7 cellular contexts compared by ENCODE assay signal in genomic region chr6:154301-155092, GRCh38.
DNase-seq lines count a peak whose midpoint lies in the region; ATAC-seq, FAIRE-seq and TF ChIP-seq lines count a peak whose summit lies in the region.
"Not testable (repeated sequence)": the region's sequence is repeated elsewhere in the genome, so short reads cannot be mapped to it uniquely, and the experiment has no call there.

No MANE protein-coding gene starts in this region.

- H3K4ac ChIP-seq in trophoblast cell (ENCODE audit: low read depth, low read length) = not testable (repeated sequence)

- H4K20me1 ChIP-seq in GM12878 (ENCODE audit: control insufficient read depth, insufficient read depth) = not testable (repeated sequence)

- H4K12ac ChIP-seq in trophoblast cell (ENCODE audit: low read depth, low read length) = not testable (repeated sequence)

- H3K27me3 Mint-ChIP-seq in activated CD8-positive, alpha-beta memory T cell treated with anti-CD3 and anti-CD28 coated beads, Interleukin-2, amount 10 ng/mL, durations not matched to agents 7 days and 5 days = peaks cover 54% of the 10 kb centered on the region

- 0 out of 2 replicates have a peak overlapping the region, but pooled peaks have one; percentile 7 for H3K4me2 ChIP-seq in GM12878 (ENCODE audit: control insufficient read depth, insufficient read depth)
- not testable (repeated sequence) for H3K4me2 ChIP-seq in trophoblast cell (ENCODE audit: low read length)

- peak overlapping the region; percentile 1 for H3K4me3 Mint-ChIP-seq in activated CD8-positive, alpha-beta memory T cell treated with anti-CD3 and anti-CD28 coated beads, Interleukin-2, amount 10 ng/mL, durations not matched to agents 7 days and 5 days

- not testable (repeated sequence) for H4K8ac ChIP-seq in trophoblast cell (ENCODE audit: low read depth, low read length)

- not testable (repeated sequence) for H3K9me3 Mint-ChIP-seq in activated CD8-positive, alpha-beta memory T cell treated with anti-CD3 and anti-CD28 coated beads, Interleukin-2, amount 10 ng/mL, durations not matched to agents 7 days and 5 days (ENCODE audit: low read depth)

- TF ChIP-seq POLR2A in GM12878 (IDR thresholded peaks at IDR 0.05; ENCODE audit: low read depth, low read length) = not testable (repeated sequence)

- not testable (repeated sequence) for TF ChIP-seq RAD21 in GM12878 (IDR thresholded peaks at IDR 0.05; ENCODE audit: insufficient read depth, low read depth, low read length)

- H2AK5ac ChIP-seq in trophoblast cell (ENCODE audit: low read length) = not testable (repeated sequence)

- ATAC-seq in activated CD8-positive, alpha-beta memory T cell treated with anti-CD3 and anti-CD28 coated beads, Interleukin-2, amount 10 ng/mL, durations not matched to agents 7 days and 5 days = not testable (repeated sequence)
- ATAC-seq in GM12878 = peak; percentile 60

- H3K23ac ChIP-seq in trophoblast cell (ENCODE audit: low read length) = not testable (repeated sequence)

- RAD21 ChIA-PET in GM12878 (lab: Charles Lee; ENCODE audit: unreplicated experiment) = interaction anchor here (0.6 to 2.6 kb wide), 12 partner anchors 13 to 1316 kb away, joined by 3 to 24 read pairs (median 4); no protein-coding TSS in a partner anchor

- WGBS in GM12878 (ENCODE audit: insufficient coverage, insufficient replicate concordance, low lambda C conversion rate, missing lambda C conversion rate) = 0% methylated on average over 9 of the region's 9 CpGs
- no CpG with 5 or more reads among the region's 9 CpGs for WGBS in trophoblast cell (ENCODE audit: extremely low coverage, insufficient coverage, insufficient read length)

- not testable (repeated sequence) for H3K27me3 ChIP-seq in GM06990 (replicated peaks; ENCODE audit: control insufficient read depth, insufficient read depth, low read length); SJSA1 (replicated peaks); GM12878 (replicated peaks in 1 of 2; ENCODE audit: control insufficient read depth in 2 of 2, insufficient read depth in 2 of 2, low read length in 1 of 2); trophoblast cell (ENCODE audit: insufficient read depth, low read length)

- POLR2A ChIA-PET in GM12878 (lab: Charles Lee) = interaction anchor here (0.6 to 1.1 kb wide), 5 partner anchors 14 to 1840 kb away, joined by 3 to 6 read pairs (median 4); no protein-coding TSS in a partner anchor

- SMC1A ChIA-PET in GM12878 (lab: Charles Lee; ENCODE audit: uncharacterized antibody, unreplicated experiment) = interaction anchor here (1.2 to 5.1 kb wide), 7 partner anchors 14 to 506 kb away, joined by 3 to 39 read pairs (median 4); no protein-coding TSS in a partner anchor

- DNase-seq in GM06990 (ENCODE audit: extremely low read depth, insufficient read length) (peak; percentile 47), LHCN-M2 (ENCODE audit: low read depth) (peak; percentile 49), SJSA1 (ENCODE audit: low read depth in 1 of 2, low spot score in 2 of 2) (peak in 1 of 2 experiments; percentile 39), GM12878 (ENCODE audit: low read depth, low spot score) (peak; percentile 45), fibroblast of the aortic adventitia (ENCODE audit: low read depth) (peak; percentile 30), trophoblast cell (peak; percentile 87 to 89)
- peak; percentile 77 for DNase-seq in activated CD8-positive, alpha-beta memory T cell treated with anti-CD3 and anti-CD28 coated beads, Interleukin-2, amount 10 ng/mL, durations not matched to agents 7 days and 5 days

- not testable (repeated sequence) for H2BK5ac ChIP-seq in trophoblast cell (ENCODE audit: low read depth, low read length, poor library complexity)

- H3K14ac ChIP-seq in trophoblast cell (ENCODE audit: low read length) = not testable (repeated sequence)

- not testable (repeated sequence) for H3K36me3 ChIP-seq in GM06990 (ENCODE audit: control insufficient read depth, insufficient read depth, low read length); SJSA1; GM12878 (ENCODE audit: control insufficient read depth in 2 of 2, insufficient read depth in 2 of 2, low read length in 1 of 2); trophoblast cell (ENCODE audit: control insufficient read depth in 1 of 2, insufficient read depth in 2 of 2, low read length in 2 of 2)

- in situ Hi-C loops in GM12878 (cut with MboI) = not testable (repeated sequence)

- H2BK12ac ChIP-seq in trophoblast cell (ENCODE audit: low read length) = not testable (repeated sequence)

- not testable (repeated sequence) for H3K79me2 ChIP-seq in GM12878 (ENCODE audit: control insufficient read depth, insufficient read depth, low read length); trophoblast cell (ENCODE audit: control insufficient read depth, insufficient read depth, low read length, poor library complexity)

- H3K4me3 ChIP-seq in GM06990 (replicated peaks; ENCODE audit: low read depth, low read length); SJSA1; GM12878; fibroblast of the aortic adventitia (ENCODE audit: low read depth, low read length); trophoblast cell (ENCODE audit: low read depth, low read length): not testable (repeated sequence)

- intact Hi-C loops in GM12878 (cut with micrococcal nuclease; ENCODE audit: unreplicated experiment) = not testable (repeated sequence)

- peak overlapping the region; percentile 17; the same call in 1 of the 2 replicates for H3K27ac ChIP-seq in SJSA1
- peak overlapping the region; percentile 76 for H3K27ac ChIP-seq in GM12878 (ENCODE audit: control insufficient read depth, insufficient read depth)
- not testable (repeated sequence) for H3K27ac ChIP-seq in trophoblast cell (ENCODE audit: low read depth, low read length)

- not testable (repeated sequence) for H2AFZ ChIP-seq in GM12878 (ENCODE audit: control insufficient read depth, low read depth, low read length); trophoblast cell (ENCODE audit: insufficient read depth, low read length, poor library complexity)

- not testable (repeated sequence) for TF ChIP-seq CTCF in GM06990 (IDR thresholded peaks at IDR 0.05; ENCODE audit: insufficient read depth, low read length, poor library complexity, severe bottlenecking); GM12878 (IDR thresholded peaks at IDR 0.05 in 2 of 3, conservative IDR thresholded peaks at IDR 0.05 in 1 of 3; ENCODE audit: control insufficient read depth in 2 of 3, extremely low read depth in 1 of 3, insufficient read depth in 1 of 3, low read depth in 3 of 3, low read length in 3 of 3); fibroblast of the aortic adventitia (IDR thresholded peaks at IDR 0.05; ENCODE audit: insufficient read depth, low read length)

- H3K4me1 Mint-ChIP-seq in activated CD8-positive, alpha-beta memory T cell treated with anti-CD3 and anti-CD28 coated beads, Interleukin-2, amount 10 ng/mL, durations not matched to agents 7 days and 5 days = peaks cover 60% of the 10 kb centered on the region

- H3K9me3 ChIP-seq in SJSA1 (replicated peaks); GM12878 (replicated peaks; ENCODE audit: control insufficient read depth, insufficient read depth, low read length); trophoblast cell (ENCODE audit: insufficient read depth, low read depth, low read length): not testable (repeated sequence)

- not testable (repeated sequence) for H3K79me1 ChIP-seq in trophoblast cell (ENCODE audit: low read length)

- not testable (repeated sequence) for H3K4me1 ChIP-seq in SJSA1 (replicated peaks); trophoblast cell (ENCODE audit: control insufficient read depth in 1 of 2, insufficient read depth in 2 of 2, low read length in 2 of 2)
- peaks cover 60% of the 10 kb centered on the region for H3K4me1 ChIP-seq in GM12878 (ENCODE audit: control insufficient read depth, insufficient read depth, low read length)

- H3K18ac ChIP-seq in trophoblast cell (ENCODE audit: low read length) = not testable (repeated sequence)

- not testable (repeated sequence) for H2BK120ac ChIP-seq in trophoblast cell (ENCODE audit: insufficient read depth, low read length, poor library complexity)

- BruUV-seq in GM12878 (replicated peaks; lab: Mats Ljungman, UMichigan) = not testable (repeated sequence)

- H4K91ac ChIP-seq in trophoblast cell (ENCODE audit: low read depth, low read length) = not testable (repeated sequence)

- peak overlapping the region; percentile 39 for H3K9ac ChIP-seq in GM12878 (ENCODE audit: control insufficient read depth, insufficient read depth, low read length)
- H3K9ac ChIP-seq in trophoblast cell (ENCODE audit: low read length) = not testable (repeated sequence)

- CTCF ChIA-PET in activated CD8-positive, alpha-beta memory T cell treated with anti-CD3 and anti-CD28 coated beads, Interleukin-2, amount 10 ng/mL, durations not matched to agents 7 days and 5 days (lab: Charles Lee) = interaction anchor here (1.3 to 5.1 kb wide), 3 partner anchors 13 to 185 kb away, joined by 3 to 30 read pairs (median 6); no protein-coding TSS in a partner anchor
- CTCF ChIA-PET in GM12878 (lab: Yijun Ruan, JAX) = interaction anchor here (0.9 to 7.5 kb wide), 7 partner anchors 10 to 1283 kb away, joined by 3 to 107 read pairs (median 11); no protein-coding TSS in a partner anchor

- FAIRE-seq in GM12878 (lab: Jason Lieb, UNC) = not testable (repeated sequence)

- not testable (repeated sequence) for TF ChIP-seq EP300 in GM12878 (IDR thresholded peaks at IDR 0.05; ENCODE audit: borderline replicate concordance in 1 of 2, control insufficient read depth in 1 of 2, low read depth in 2 of 2, low read length in 2 of 2)

- not testable (repeated sequence) for H3K36me3 Mint-ChIP-seq in activated CD8-positive, alpha-beta memory T cell treated with anti-CD3 and anti-CD28 coated beads, Interleukin-2, amount 10 ng/mL, durations not matched to agents 7 days and 5 days

- peak overlapping the region; percentile 72 for H3K27ac Mint-ChIP-seq in activated CD8-positive, alpha-beta memory T cell treated with anti-CD3 and anti-CD28 coated beads, Interleukin-2, amount 10 ng/mL, durations not matched to agents 7 days and 5 days

TF ChIP-seq in GM12878, 131 proteins besides CTCF, POLR2A, EP300 and RAD21 (continues in another document):
- TF ChIP-seq IKZF2 (IDR thresholded peaks at IDR 0.05) = peak; percentile 11 to 32; a peak in 1 of 4 replicates
- 0 out of 4 replicates have a peak, but pooled peaks of 1 of the 2 experiments have one; percentile 19 for TF ChIP-seq CEBPB (IDR thresholded peaks at IDR 0.05; ENCODE audit: borderline replicate concordance in 1 of 2, low read depth in 2 of 2, low read length in 2 of 2)
- peak; percentile 70 for TF ChIP-seq NFIC (IDR thresholded peaks at IDR 0.05; ENCODE audit: low read depth, low read length)
- 0 out of 2 replicates have a peak, but pooled peaks have one; percentile 16 for TF ChIP-seq CREB1 (IDR thresholded peaks at IDR 0.05; ENCODE audit: low read depth)
